ENCODE assay signal across 9 cellular contexts in genomic region chr1:153056111-153056510, GRCh38. TPM values are rescaled to one million over a fixed set of nuclear protein-coding genes. Genes with fewer than 3 reads are reported as not detected.
"Had no signal": no experiment of that assay in that cellular context is flagged by ENCODE, and none has a peak within 500 bp of the region (broad histone marks: within the 10 kb centered on the region; RNA-seq: fewer than 3 reads in every experiment).

No MANE protein-coding gene starts in this region.

RNA-seq across cellular contexts. Expression of gene SPRR2A, which starts 1.2 kb away (rescaled TPM):
- total RNA-seq: LHCN-M2, NCI-H460, OCI-LY7, PC-9, Right ventricle myocardium inferior, RPMI7951, SJCRH30 had no signal
- polyA plus RNA-seq: SK-N-SH had no signal

RNA-seq across cellular contexts. Expression of gene SPRR2D, which starts 15.2 kb away (rescaled TPM):
- total RNA-seq: LHCN-M2, NCI-H460, OCI-LY7, PC-9, Right ventricle myocardium inferior, RPMI7951, SJCRH30 had no signal
- polyA plus RNA-seq: SK-N-SH had no signal

RNA-seq across cellular contexts. Expression of gene SPRR2B, which starts 15.3 kb away (rescaled TPM):
- total RNA-seq: LHCN-M2, MCF 10A, NCI-H460, OCI-LY7, PC-9, Right ventricle myocardium inferior, RPMI7951, SJCRH30 had no signal
- polyA plus RNA-seq: SK-N-SH had no signal

RNA-seq across cellular contexts. Expression of gene SPRR1B, which starts 25.1 kb away (rescaled TPM):
- total RNA-seq: LHCN-M2, NCI-H460, OCI-LY7, PC-9, Right ventricle myocardium inferior, RPMI7951, SJCRH30 had no signal
- polyA plus RNA-seq: SK-N-SH had no signal

RNA-seq across cellular contexts. Expression of gene SPRR2E, which starts 38.2 kb away (rescaled TPM):
- total RNA-seq: LHCN-M2, MCF 10A, NCI-H460, OCI-LY7, PC-9, Right ventricle myocardium inferior, RPMI7951, SJCRH30 had no signal
- polyA plus RNA-seq: SK-N-SH had no signal
